Comparison of ENCODE assay signal across 9 cellular contexts in genomic region chrX:132463411-132463810, GRCh38. TPM values are rescaled to one million over a fixed set of nuclear protein-coding genes. Genes with fewer than 3 reads are reported as not detected.
DNase-seq lines count a peak whose midpoint lies in the region; ATAC-seq, FAIRE-seq and TF ChIP-seq lines count a peak whose summit lies in the region.
"Had no signal": no experiment of that assay in that cellular context is flagged by ENCODE, and none has a peak within 500 bp of the region (broad histone marks: within the 10 kb centered on the region; RNA-seq: fewer than 3 reads in every experiment).

No MANE protein-coding gene starts in this region.

- no peak for TF ChIP-seq EP300 in sigmoid colon (IDR thresholded peaks at IDR 0.05)

- H3K36me3 ChIP-seq in kidney (ENCODE audit: control insufficient read depth in 1 of 2, insufficient read depth in 2 of 2, low read length in 2 of 2) (no peaks in the 10 kb centered on the region), sigmoid colon (no peaks in the 10 kb centered on the region)
- H3K36me3 ChIP-seq: tibial artery had no signal

- H3K27ac ChIP-seq in kidney (ENCODE audit: low read depth in 2 of 2, low read length in 2 of 2) (no peak overlapping the region), sigmoid colon (no peak overlapping the region)
- H3K27ac ChIP-seq: tibial artery had no signal

- no peaks in the 10 kb centered on the region for H3K4me1 ChIP-seq in kidney (ENCODE audit: control insufficient read depth in 1 of 2, insufficient read depth in 1 of 2, low read depth in 1 of 2, low read length in 2 of 2)
- no peaks in the 10 kb centered on the region for H3K4me1 ChIP-seq in sigmoid colon
- H3K4me1 ChIP-seq: tibial artery had no signal

- in situ Hi-C loops in GM13977 (cut with MboI; ENCODE audit: low pct_unique_long_range_greater_than_20kb, low sequenced_read_pairs, unreplicated experiment) = no loop called here

- WGBS in sigmoid colon, 2 donors = 75 to 78% methylated on average over 8 of the region's 8 CpGs

- FAIRE-seq in TTC549 (lab: Jason Lieb, UNC) (peak; percentile 77), kidney (lab: Jason Lieb, UNC) (peak; percentile 13), GM12892 (lab: Jason Lieb, UNC) (no peak)

- H3K9ac ChIP-seq in kidney (ENCODE audit: low read length in 2 of 2) = no peak overlapping the region

- H3K27me3 ChIP-seq in sigmoid colon = no peaks in the 10 kb centered on the region
- H3K27me3 ChIP-seq: tibial artery had no signal

- peak; percentile 57 for DNase-seq in CD1c-positive myeloid dendritic cell (ENCODE audit: extremely low spot score)
- no peak for DNase-seq in GM13977 (ENCODE audit: low spot score)
- DNase-seq in kidney = no peak
- DNase-seq in GM12892 (ENCODE audit: insufficient read length) = no peak
- no peak for DNase-seq in sigmoid colon
- DNase-seq: tibial artery had no signal

- H3K9me3 ChIP-seq in kidney (ENCODE audit: control insufficient read depth in 1 of 2, low read length in 2 of 2) (no peaks in the 10 kb centered on the region), sigmoid colon (no peaks in the 10 kb centered on the region)
- H3K9me3 ChIP-seq: tibial artery had no signal

- TF ChIP-seq CTCF in GM13977 (IDR thresholded peaks at IDR 0.05; ENCODE audit: extremely low read depth, insufficient read depth, missing control alignments) (peak; percentile 53), kidney (IDR thresholded peaks at IDR 0.05; ENCODE audit: borderline replicate concordance, extremely low read depth, insufficient read depth) (peak; percentile 31), sigmoid colon (IDR thresholded peaks at IDR 0.05) (no peak)

- TF ChIP-seq POLR2A in GM12892 (IDR thresholded peaks at IDR 0.05; ENCODE audit: low read depth, low read length) = no peak
- no peak for TF ChIP-seq POLR2A in sigmoid colon (IDR thresholded peaks at IDR 0.05)

- H3K4me3 ChIP-seq in kidney (ENCODE audit: low read length in 2 of 2) = no peak overlapping the region
- H3K4me3 ChIP-seq in sigmoid colon = no peak overlapping the region
- H3K4me3 ChIP-seq: tibial artery had no signal

- no peak for ATAC-seq in GM18520 (IDR thresholded peaks at IDR 0.05; ENCODE audit: unreplicated experiment)
- ATAC-seq in GM18517 (IDR thresholded peaks at IDR 0.05; ENCODE audit: unreplicated experiment) = no peak

- intact Hi-C loops in kidney (cut with DNase I) = no loop called here
- intact Hi-C loops in sigmoid colon (cut with DNase I) = no loop called here

RNA-seq across cellular contexts. Expression of gene MBNL3, which starts 25.4 kb away (rescaled TPM):
- 34.5 TPM for total RNA-seq in kidney
- 3.3 TPM for polyA plus RNA-seq in kidney (ENCODE audit: insufficient read depth, low read depth, low replicate concordance)
- polyA plus RNA-seq in GM12892 (2012; ENCODE audit: missing spikeins) = 9.0 TPM
- total RNA-seq in sigmoid colon = 1 to 10 TPM; 1.7 to 5.7 (median 2.8) TPM
- polyA plus RNA-seq in sigmoid colon = 1 to 10 TPM; 5.4 to 5.8 (median 5.8) TPM

Comparison
In these comparisons a context has a peak if more than half of its experiments do, and no peak if none do; other contexts are left out.
1. CTCF ChIP-seq: peak in GM13977 (single experiment) and kidney (single experiment); none in sigmoid colon (0 of 4).